18 cellular contexts compared by ENCODE assay signal in the genomic region with DNA sequence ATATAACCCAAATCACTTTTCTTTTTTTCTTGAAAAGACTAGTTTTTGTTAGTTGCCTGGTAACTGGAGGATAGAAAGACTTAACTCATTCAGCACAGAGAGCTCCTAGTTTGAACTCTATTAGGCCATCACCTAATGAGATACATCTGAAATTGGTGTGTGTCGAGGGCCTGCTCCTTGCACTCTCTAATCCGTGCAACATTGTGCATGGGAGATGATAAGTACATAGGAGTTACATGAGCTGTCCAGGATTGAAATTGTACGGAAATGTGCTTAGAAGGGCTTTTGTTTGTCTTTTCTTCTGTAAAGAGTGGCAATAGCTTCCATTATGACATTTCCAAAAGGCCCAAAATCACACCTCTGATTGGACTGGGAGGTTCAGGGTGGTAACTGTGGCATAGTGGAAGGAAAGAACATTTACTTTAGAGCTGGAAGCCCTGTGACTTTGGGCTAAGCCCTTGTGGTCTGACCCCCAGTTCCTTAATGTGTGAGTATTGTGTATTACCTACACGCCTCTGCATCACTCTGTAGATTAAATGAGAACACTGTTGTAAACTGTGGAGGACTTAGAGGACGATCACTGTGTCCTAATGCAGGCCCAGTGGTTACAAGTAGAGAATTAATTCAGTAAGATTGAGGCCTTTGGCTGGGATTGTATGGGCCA.
DNase-seq lines count a peak whose midpoint lies in the region; ATAC-seq and TF ChIP-seq lines count a peak whose summit lies in the region.
"Had no signal": no experiment of that assay in that cellular context is flagged by ENCODE, and none has a peak within 500 bp of the region (broad histone marks: within the 10 kb centered on the region; RNA-seq: fewer than 3 reads in every experiment).

No MANE protein-coding gene starts in this region.

- CTCF ChIA-PET in AG04450 (lab: Charles Lee), result interaction anchor here (0.6 to 1.9 kb wide), 3 partner anchors 258 to 391 kb away, joined by 3 to 14 read pairs (median 4); no protein-coding TSS in a partner anchor
- CTCF ChIA-PET in activated CD4-positive, alpha-beta T cell treated with anti-CD3 and anti-CD28 coated beads for 36 hours (lab: Charles Lee), result interaction anchor here (0.9 kb wide), 1 partner anchor 13 kb away, joined by 3 read pairs; no protein-coding TSS in a partner anchor

- H3K27ac ChIP-seq in AG04450 (ENCODE audit: low read depth, low read length), result peak overlapping the region; percentile 77
- H3K27ac ChIP-seq in adipose tissue (ENCODE audit: low read depth, low read length), result peak overlapping the region; percentile 46
- H3K27ac ChIP-seq in hepatocyte, result peak overlapping the region; percentile 70
- H3K27ac ChIP-seq in gastrocnemius medialis, result peak overlapping the region; percentile 43 to 70 (median 61)
- H3K27ac ChIP-seq: A549 had no signal

- ATAC-seq in gastrocnemius medialis, result peak; percentile 27 to 43
- ATAC-seq in GM19463 (IDR thresholded peaks at IDR 0.05; ENCODE audit: unreplicated experiment), result no peak
- no peak for ATAC-seq in activated CD4-positive, alpha-beta T cell treated with anti-CD3 and anti-CD28 coated beads for 36 hours
- ATAC-seq: A549 had no signal

- TF ChIP-seq CTCF in AG04450 (IDR thresholded peaks at IDR 0.05; ENCODE audit: low read depth, low read length) (no peak), hepatocyte (IDR thresholded peaks at IDR 0.05; ENCODE audit: poor library complexity) (no peak), gastrocnemius medialis (IDR thresholded peaks at IDR 0.05 in 4 of 5, conservative IDR thresholded peaks at IDR 0.05 in 1 of 5) (no peak)

- H3K4me3 ChIP-seq in AG04450 (ENCODE audit: low read depth, low read length) (no peak overlapping the region), hepatocyte (no peak overlapping the region), gastrocnemius medialis (no peak overlapping the region)
- H3K4me3 ChIP-seq: A549, prostate gland had no signal

- H3K9me3 ChIP-seq in AG04450 (ENCODE audit: control insufficient read depth, insufficient read depth, low read length) (no peaks in the 10 kb centered on the region), hepatocyte (ENCODE audit: low read depth) (no peaks in the 10 kb centered on the region), gastrocnemius medialis (no peaks in the 10 kb centered on the region)
- H3K9me3 ChIP-seq: A549, prostate gland had no signal

- H3K27me3 Mint-ChIP-seq in activated CD4-positive, alpha-beta T cell treated with anti-CD3 and anti-CD28 coated beads for 36 hours, result no peaks in the 10 kb centered on the region
- H3K27me3 Mint-ChIP-seq: central memory CD8-positive, alpha-beta T cell had no signal

- H3K36me3 ChIP-seq in hepatocyte (replicated peaks; ENCODE audit: insufficient read depth, low read depth) (no peaks in the 10 kb centered on the region), gastrocnemius medialis (no peaks in the 10 kb centered on the region)
- H3K36me3 ChIP-seq: prostate gland had no signal

- no peak for TF ChIP-seq POLR2A in gastrocnemius medialis (IDR thresholded peaks at IDR 0.05)

- H3K27ac Mint-ChIP-seq in activated CD4-positive, alpha-beta T cell treated with anti-CD3 and anti-CD28 coated beads for 36 hours, result no peak overlapping the region

- 69 to 78% (median 76%) methylated on average over 5 of the region's 5 CpGs for WGBS in adipose tissue, 3 donors
- WGBS in hepatocyte (ENCODE audit: low lambda C conversion rate, missing lambda C conversion rate), result 64% methylated on average over 5 of the region's 5 CpGs

- H2AFZ ChIP-seq in hepatocyte, result no peak overlapping the region

- no peaks in the 10 kb centered on the region for H3K4me1 Mint-ChIP-seq in activated CD4-positive, alpha-beta T cell treated with anti-CD3 and anti-CD28 coated beads for 36 hours

- no peak for DNase-seq in AG04450 (ENCODE audit: low read depth, low spot score)
- no peak for DNase-seq in hepatocyte (ENCODE audit: low spot score)
- DNase-seq in gastrocnemius medialis, result no peak
- DNase-seq in ecto neural progenitor cell (ENCODE audit: low spot score), result no peak
- no peak for DNase-seq in SW480 (ENCODE audit: low spot score)
- DNase-seq in activated CD4-positive, alpha-beta T cell treated with anti-CD3 and anti-CD28 coated beads for 36 hours, result no peak
- DNase-seq: activated CD8-positive, alpha-beta memory T cell treated with anti-CD3 and anti-CD28 coated beads for 24 hours; activated naive CD4-positive, alpha-beta T cell treated with Interleukin-2 at 50 U/mL for 16 hours; erythroblast; H7; SHP77; stimulated activated CD4-positive, alpha-beta T cell treated with anti-CD3 and anti-CD28 coated beads, Interleukin-4, amount 100 ng/mL, for 4 hours; stimulated activated naive CD4-positive, alpha-beta T cell treated with Interleukin-2 at 50 U/mL for 16 hours had no signal

- peaks cover 3% of the 10 kb centered on the region for H3K36me3 Mint-ChIP-seq in activated CD4-positive, alpha-beta T cell treated with anti-CD3 and anti-CD28 coated beads for 36 hours (ENCODE audit: low read depth)

- H3K27me3 ChIP-seq in AG04450 (ENCODE audit: control insufficient read depth, insufficient read depth, low read length), result no peaks in the 10 kb centered on the region
- H3K27me3 ChIP-seq in hepatocyte, result no peaks in the 10 kb centered on the region
- H3K27me3 ChIP-seq in gastrocnemius medialis, result no peaks in the 10 kb centered on the region

- POLR2A ChIA-PET in AG04450 (lab: Yijun Ruan, JAX), result interaction anchor here (0.8 to 2.0 kb wide), 8 partner anchors 11 to 584 kb away, joined by 3 to 9 read pairs (median 4); partner anchors contain the start of genes FGGY and JUN
- POLR2A ChIA-PET in activated CD4-positive, alpha-beta T cell treated with anti-CD3 and anti-CD28 coated beads for 36 hours (lab: Charles Lee), result no interaction called here

- no peaks in the 10 kb centered on the region for H3K9me3 Mint-ChIP-seq in activated CD4-positive, alpha-beta T cell treated with anti-CD3 and anti-CD28 coated beads for 36 hours (ENCODE audit: low read depth)

- no peak overlapping the region for H3K4me3 Mint-ChIP-seq in activated CD4-positive, alpha-beta T cell treated with anti-CD3 and anti-CD28 coated beads for 36 hours
- H3K4me3 Mint-ChIP-seq: central memory CD8-positive, alpha-beta T cell had no signal

- H3K4me1 ChIP-seq in hepatocyte (ENCODE audit: insufficient read depth) (peaks cover 17% of the 10 kb centered on the region), gastrocnemius medialis (peaks cover 12 to 19% of the 10 kb centered on the region in 2 donors)
- H3K4me1 ChIP-seq: A549 had no signal

- no peaks in the 10 kb centered on the region for H4K20me1 ChIP-seq in hepatocyte (ENCODE audit: insufficient read depth, poor library complexity, severe bottlenecking)

- intact Hi-C loops in gastrocnemius medialis (cut with DNase I; ENCODE audit: low total_unique reads), result no loop called here
- intact Hi-C loops in activated CD4-positive, alpha-beta T cell treated with anti-CD3 and anti-CD28 coated beads for 36 hours (cut with DNase I, micrococcal nuclease), result no loop called here

- no peak overlapping the region for H3K4me2 ChIP-seq in hepatocyte
- H3K4me2 ChIP-seq: A549 had no signal

- in situ Hi-C loops in gastrocnemius medialis (cut with MboI; ENCODE audit: low sequenced_read_pairs in 4 of 4), result no loop called here

- no peaks in the 10 kb centered on the region for H3K9me2 ChIP-seq in hepatocyte (replicated peaks; ENCODE audit: insufficient read depth)

- no peaks in the 10 kb centered on the region for H3K79me2 ChIP-seq in hepatocyte

Comparison
In these comparisons a context has a peak if more than half of its experiments do, and no peak if none do; other contexts are left out.
1. ATAC-seq: peak in gastrocnemius medialis (2 of 2); none in GM19463 (single experiment) and activated CD4-positive, alpha-beta T cell treated with anti-CD3 and anti-CD28 coated beads for 36 hours (single experiment).
2. Peak in every context shown above with its lines, with median percentiles within 50 percentile points of each other: H3K27ac ChIP-seq.